Comparison of ENCODE assay signal across 7 cellular contexts in the genomic region with DNA sequence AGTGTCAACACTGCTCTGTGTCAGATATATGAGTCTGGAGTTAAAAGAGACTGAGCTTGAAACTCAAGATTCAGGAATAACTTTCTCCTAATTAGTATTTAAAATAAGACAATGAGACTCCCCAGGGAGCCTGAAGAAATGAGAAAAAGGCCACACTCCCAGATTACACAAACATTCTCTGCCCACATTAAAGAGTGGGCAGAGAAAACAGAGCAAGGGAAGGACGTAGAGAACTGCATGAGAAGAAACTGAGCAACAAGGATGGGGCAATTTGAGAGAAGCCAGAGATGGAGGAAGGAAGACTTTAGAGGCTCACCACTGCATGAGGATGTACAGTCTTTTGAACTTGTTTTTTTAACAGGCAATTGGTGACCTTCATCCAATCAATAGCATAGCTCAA.
"Had no signal": no experiment of that assay in that cellular context is flagged by ENCODE, and none has a peak within 500 bp of the region (broad histone marks: within the 10 kb centered on the region; RNA-seq: fewer than 3 reads in every experiment).

No MANE protein-coding gene starts in this region.

- DNase-seq: GM23248, GOT3, H9, HCEC 1CT, KBM-7 had no signal

- H3K4me3 ChIP-seq: GM23248 had no signal

- H3K27ac ChIP-seq: GM23248, HL-60 had no signal

- ATAC-seq: HepG2 had no signal
